24 cellular contexts compared by ENCODE assay signal in genomic region chr1:160814856-160815255, GRCh38. TPM values are rescaled to one million over a fixed set of nuclear protein-coding genes. Genes with fewer than 3 reads are reported as not detected.
"Had no signal": no experiment of that assay in that cellular context is flagged by ENCODE, and none has a peak within 500 bp of the region (broad histone marks: within the 10 kb centered on the region; RNA-seq: fewer than 3 reads in every experiment).

No MANE protein-coding gene starts in this region.

- H3K36me3 ChIP-seq: heart right ventricle, pancreas, right lobe of liver, upper lobe of left lung, uterus had no signal

- H3K27ac Mint-ChIP-seq: progenitor cell of endocrine pancreas had no signal

- H3K9me3 Mint-ChIP-seq: stimulated activated memory B cell treated with anti-CD40 and anti-IgM and Interleukin-4, amounts not matched to agents 10 μg/mL and 1 μg/mL and 100 μg/mL, for 72 hours had no signal

- H3K9me3 ChIP-seq: heart right ventricle, pancreas, right lobe of liver, upper lobe of left lung, uterus had no signal

- H3K27ac ChIP-seq: coronary artery, dorsolateral prefrontal cortex, heart right ventricle, pancreas, right lobe of liver, upper lobe of left lung, uterus had no signal

- H3K27me3 Mint-ChIP-seq: progenitor cell of endocrine pancreas; stimulated activated memory B cell treated with anti-CD40 and anti-IgM and Interleukin-4, amounts not matched to agents 10 μg/mL and 1 μg/mL and 100 μg/mL, for 72 hours had no signal

- H3K4me3 Mint-ChIP-seq: naive thymus-derived CD4-positive, alpha-beta T cell; stimulated activated memory B cell treated with anti-CD40 and anti-IgM and Interleukin-4, amounts not matched to agents 10 μg/mL and 1 μg/mL and 100 μg/mL, for 72 hours had no signal

- H3K4me1 ChIP-seq: heart right ventricle, pancreas, right lobe of liver, upper lobe of left lung, uterus had no signal

- ATAC-seq: esophagus mucosa; heart right ventricle; left lobe of liver; naive thymus-derived CD4-positive, alpha-beta T cell; pancreas; right lobe of liver; stimulated activated memory B cell treated with anti-CD40 and anti-IgM and Interleukin-4, amounts not matched to agents 10 μg/mL and 1 μg/mL and 100 μg/mL, for 72 hours had no signal

- FAIRE-seq: endometrium, frontal cortex, islet of Langerhans, pancreas had no signal

- H3K27me3 ChIP-seq: right lobe of liver, upper lobe of left lung, uterus had no signal

- H3K4me3 ChIP-seq: coronary artery, dorsolateral prefrontal cortex, heart right ventricle, pancreas, right lobe of liver, upper lobe of left lung, uterus had no signal

- DNase-seq: dorsolateral prefrontal cortex; effector CD8-positive, alpha-beta T cell; heart right ventricle; hypothalamus; mammary epithelial cell; naive thymus-derived CD4-positive, alpha-beta T cell; pancreas; right lobe of liver; stimulated activated CD4-positive, alpha-beta T cell treated with anti-CD3 and anti-CD28 coated beads, Interleukin-4, amount 100 ng/mL, for 1 hour; stimulated activated CD8-positive, alpha-beta memory T cell treated with anti-CD3 and anti-CD28 coated beads, Interleukin-4, amount 100 ng/mL, for 48 hours; upper lobe of left lung; uterus had no signal

RNA-seq across cellular contexts. Expression of gene LY9, which starts 18.9 kb away (rescaled TPM):
- total RNA-seq: chondrocyte, fibroblast of lung, frontal cortex, mammary epithelial cell, progenitor cell of endocrine pancreas, renal cortical epithelial cell had no signal
- polyA plus RNA-seq: fibroblast of lung, mammary epithelial cell, neural cell had no signal

RNA-seq across cellular contexts. Expression of gene CD244, which starts 47.8 kb away (rescaled TPM):
- total RNA-seq: chondrocyte, fibroblast of lung, frontal cortex, mammary epithelial cell, progenitor cell of endocrine pancreas, renal cortical epithelial cell had no signal
- polyA plus RNA-seq: fibroblast of lung, mammary epithelial cell, neural cell had no signal
